Comparison of ENCODE assay signal across 10 cellular contexts in genomic region chr17:49469831-49470568, GRCh38. TPM values are rescaled to one million over a fixed set of nuclear protein-coding genes. Genes with fewer than 3 reads are reported as not detected.
DNase-seq lines count a peak whose midpoint lies in the region; ATAC-seq lines count a peak whose summit lies in the region.
"Had no signal": no experiment of that assay in that cellular context is flagged by ENCODE, and none has a peak within 500 bp of the region (broad histone marks: within the 10 kb centered on the region; RNA-seq: fewer than 3 reads in every experiment).

No MANE protein-coding gene starts in this region.

- H3K27me3 Mint-ChIP-seq in T-helper 17 cell, result peaks cover 89% of the 10 kb centered on the region

- H2BK15ac ChIP-seq in neuronal stem cell (ENCODE audit: low read length), result no peak overlapping the region

- DNase-seq in GM23248 (peak; percentile 44), T-helper 17 cell (no peak), right cardiac atrium (peak; percentile 64 to 83 (median 78)), neuronal stem cell (ENCODE audit: low spot score) (peak; percentile 61), glomerular visceral epithelial cell (ENCODE audit: extremely low spot score) (no peak), HUDEP-2 (lab: John Stamatoyannopoulos, UW; ENCODE audit: unreplicated experiment in 76 of 76) (no peak), RPMI8226 (no peak)
- DNase-seq: NCI-H748 treated with DMSO at 0.1 percent for 48 hours, SW 1271 had no signal

- no peaks in the 10 kb centered on the region for H3K79me1 ChIP-seq in neuronal stem cell (ENCODE audit: low read depth, low read length)

- H3K4me3 ChIP-seq in GM23248, result peak overlapping the region; percentile 34; the same call in 1 of the 2 replicates
- peak overlapping the region; percentile 12 for H3K4me3 ChIP-seq in right cardiac atrium (ENCODE audit: low read length)
- H3K4me3 ChIP-seq in neuronal stem cell (ENCODE audit: low read length in 2 of 2), result peak overlapping the region in 1 of 2 donors; percentile 55

- peak overlapping the region; percentile 84 for H3K18ac ChIP-seq in neuronal stem cell (ENCODE audit: low read length)

- ATAC-seq in T-helper 17 cell (no peak), right cardiac atrium (peak in 1 of 2 donors; percentile 43), HG03108 (IDR thresholded peaks at IDR 0.05; ENCODE audit: unreplicated experiment) (no peak)

- no peak overlapping the region for H3K27ac Mint-ChIP-seq in T-helper 17 cell

- H3K9me3 ChIP-seq in GM23248 (ENCODE audit: low read depth) (no peaks in the 10 kb centered on the region), T-helper 17 cell (ENCODE audit: control insufficient read depth, low read length, poor library complexity, severe bottlenecking) (no peaks in the 10 kb centered on the region), right cardiac atrium (ENCODE audit: control insufficient read depth, low read length) (no peaks in the 10 kb centered on the region), neuronal stem cell (replicated peaks in 1 of 2; ENCODE audit: control insufficient read depth in 2 of 2, insufficient read depth in 1 of 2, low read depth in 1 of 2, low read length in 2 of 2) (no peaks in the 10 kb centered on the region)

- no peak overlapping the region for H2AFZ ChIP-seq in GM23248
- H2AFZ ChIP-seq in neuronal stem cell (ENCODE audit: low read length), result peak overlapping the region; percentile 68

- H3K14ac ChIP-seq in neuronal stem cell (ENCODE audit: low read length), result no peak overlapping the region

- H3K9me2 ChIP-seq in GM23248 (ENCODE audit: insufficient read depth), result no peaks in the 10 kb centered on the region

- no peak overlapping the region for H4K8ac ChIP-seq in neuronal stem cell (ENCODE audit: low read depth, low read length)

- no peaks in the 10 kb centered on the region for H3K79me2 ChIP-seq in GM23248 (ENCODE audit: insufficient read depth)

- peak overlapping the region; percentile 33 for H2BK12ac ChIP-seq in neuronal stem cell (ENCODE audit: low read length)

- H3F3A ChIP-seq in GM23248 (ENCODE audit: insufficient read depth), result no peaks in the 10 kb centered on the region

- H3K4me1 ChIP-seq in GM23248 (ENCODE audit: insufficient read depth) (peaks cover 7% of the 10 kb centered on the region), right cardiac atrium (ENCODE audit: control insufficient read depth, insufficient read depth, low read length) (peaks cover 3% of the 10 kb centered on the region), neuronal stem cell (ENCODE audit: control insufficient read depth in 2 of 2, insufficient read depth in 1 of 2, low read depth in 1 of 2, low read length in 2 of 2) (peaks cover 15 to 23% of the 10 kb centered on the region in 2 donors)

- peaks cover 6% of the 10 kb centered on the region for H3K36me3 Mint-ChIP-seq in T-helper 17 cell (ENCODE audit: low read depth)

- H2BK120ac ChIP-seq in neuronal stem cell (ENCODE audit: low read depth, low read length), result peak overlapping the region; percentile 16

- H3K27ac ChIP-seq in GM23248, result no peak overlapping the region
- no peak overlapping the region for H3K27ac ChIP-seq in right cardiac atrium (ENCODE audit: low read length)
- no peak overlapping the region for H3K27ac ChIP-seq in neuronal stem cell (replicated peaks; ENCODE audit: low read length)

- H3K4me1 Mint-ChIP-seq in T-helper 17 cell, result peaks cover 9% of the 10 kb centered on the region

- H3K9ac ChIP-seq in GM23248 (no peak overlapping the region), neuronal stem cell (ENCODE audit: low read depth, low read length, poor library complexity) (peak overlapping the region; percentile 53)

- H2BK5ac ChIP-seq in neuronal stem cell (ENCODE audit: low read length), result peak overlapping the region; percentile 47

- H4K20me1 ChIP-seq in GM23248 (ENCODE audit: insufficient read depth), result no peaks in the 10 kb centered on the region

- peak overlapping the region; percentile 65 for H2AK5ac ChIP-seq in neuronal stem cell (ENCODE audit: low read depth, low read length)

- H3K4me2 ChIP-seq in GM23248 (ENCODE audit: unreplicated experiment) (no peak overlapping the region), neuronal stem cell (ENCODE audit: insufficient read depth, low read length, poor library complexity, severe bottlenecking) (peak overlapping the region; percentile 89)

- 24 to 32% methylated on average over 38 to 48 of the region's 51 CpGs for WGBS in GM23248 (ENCODE audit: low coverage in 1 of 2, low lambda C conversion rate in 2 of 2, missing lambda C conversion rate in 2 of 2), 2 experiments
- 10% methylated on average over 51 of the region's 51 CpGs for WGBS in right cardiac atrium
- no CpG with 5 or more reads among the region's 51 CpGs for WGBS in neuronal stem cell (ENCODE audit: extremely low coverage in 2 of 2, insufficient read length in 2 of 2, insufficient replicate concordance in 1 of 2), 2 donors

- peak overlapping the region; percentile 8 for H3K23ac ChIP-seq in neuronal stem cell (ENCODE audit: low read depth, low read length, poor library complexity)

- H3K27me3 ChIP-seq in GM23248 (replicated peaks; ENCODE audit: insufficient read depth) (peaks cover 17% of the 10 kb centered on the region), right cardiac atrium (ENCODE audit: control insufficient read depth, insufficient read depth) (no peaks in the 10 kb centered on the region), neuronal stem cell (ENCODE audit: control insufficient read depth in 3 of 3, insufficient read depth in 3 of 3, low read depth in 1 of 3, low read length in 3 of 3) (peaks cover 0 to 93% (median 11%) of the 10 kb centered on the region in 3 experiments)

- in situ Hi-C loops in GM23248 (cut with MboI), result no loop called here

- no peak overlapping the region for H3K4ac ChIP-seq in neuronal stem cell (ENCODE audit: low read length)

- intact Hi-C loops in right cardiac atrium (cut with DNase I), result no loop called here

- H4K91ac ChIP-seq in neuronal stem cell (ENCODE audit: low read depth, low read length, poor library complexity), result no peak overlapping the region

- peak overlapping the region; percentile 55 for H3K4me3 Mint-ChIP-seq in T-helper 17 cell

- H3K36me3 ChIP-seq in GM23248 (ENCODE audit: low read depth), result no peaks in the 10 kb centered on the region
- no peaks in the 10 kb centered on the region for H3K36me3 ChIP-seq in neuronal stem cell (replicated peaks in 1 of 2; ENCODE audit: control insufficient read depth in 2 of 2, insufficient read depth in 2 of 2, low read length in 2 of 2)

RNA-seq across cellular contexts. Expression of gene NGFR, which starts 25.1 kb away (rescaled TPM):
- 0.25 and 0.43 TPM in 2 replicates for total RNA-seq in GM23248 (2014; rRNA removed; shearing (Covaris generic))
- polyA plus RNA-seq in GM23248 (2016; fragmentation: Nextera tagmentation; extraction: Ambion mirVana) (0.60 and 0.81 TPM in 2 replicates), right cardiac atrium (16.5 TPM)
- total RNA-seq in T-helper 17 cell (under 1 TPM; 0.25 to 0.52 TPM), right cardiac atrium (10 to 100 TPM; 21.6 to 39.8 (median 29.4) TPM)
- polyA plus RNA-seq in neuronal stem cell (2013, experiment 1 of 2), result 29.4 TPM
- 29.5 TPM for polyA plus RNA-seq in neuronal stem cell (2013, experiment 2 of 2)

RNA-seq across cellular contexts. Expression of gene PHB1, which starts 55.3 kb away (rescaled TPM):
- 85.4 and 107 TPM in 2 replicates for total RNA-seq in GM23248 (2014; rRNA removed; shearing (Covaris generic))
- polyA plus RNA-seq in GM23248 (2016; fragmentation: Nextera tagmentation; extraction: Ambion mirVana) (177 and 191 TPM in 2 replicates), right cardiac atrium (230 TPM)
- total RNA-seq in T-helper 17 cell (10 to 100 TPM; 45.8 to 49.9 TPM), right cardiac atrium (100 to 1,000 TPM; 186 to 239 (median 201) TPM)
- 110 TPM for polyA plus RNA-seq in neuronal stem cell (2013, experiment 1 of 2)
- 105 TPM for polyA plus RNA-seq in neuronal stem cell (2013, experiment 2 of 2)

Comparison
In these comparisons a context has a peak if more than half of its experiments do, and no peak if none do; other contexts are left out.
1. DNase-seq: peak in GM23248 (single experiment), right cardiac atrium (3 of 3) and neuronal stem cell (single experiment); none in T-helper 17 cell (0 of 3), glomerular visceral epithelial cell (single experiment), HUDEP-2 (0 of 76) and RPMI8226 (single experiment).
2. RNA of gene NGFR, which starts 25.1 kb away (total RNA-seq): 21.6 to 39.8 TPM in right cardiac atrium; 0.25 to 0.52 TPM in T-helper 17 cell and 0.25 to 0.43 TPM in GM23248; every median in the first group is over 10 times any median in the second.